In genomic region chr3:128617270-128617556, GRCh38 we compare ENCODE assay signal across 8 cellular contexts. TPM values are rescaled to one million over a fixed set of nuclear protein-coding genes. Genes with fewer than 3 reads are reported as not detected.
DNase-seq lines count a peak whose midpoint lies in the region; ATAC-seq, FAIRE-seq and TF ChIP-seq lines count a peak whose summit lies in the region.

No MANE protein-coding gene starts in this region.

- H3K4me2 ChIP-seq in astrocyte (ENCODE audit: low read length): peak overlapping the region; percentile 91

- H3K79me2 ChIP-seq in astrocyte (ENCODE audit: insufficient read depth, low read length): peaks cover 60% of the 10 kb centered on the region

- TF ChIP-seq POLR2A in upper lobe of left lung (IDR thresholded peaks at IDR 0.05): no peak

- H3K4me3 Mint-ChIP-seq in activated naive CD4-positive, alpha-beta T cell treated with anti-CD3 and anti-CD28 coated beads, Interleukin-2, amount 10 ng/mL, durations not matched to agents 7 days and 5 days: peak overlapping the region; percentile 94
- H3K4me3 Mint-ChIP-seq in astrocyte (ENCODE audit: unreplicated experiment): no peak overlapping the region
- H3K4me3 Mint-ChIP-seq in memory B cell: peak overlapping the region; percentile 96

- peak overlapping the region; percentile 75 for H3K4me3 ChIP-seq in astrocyte (ENCODE audit: insufficient read depth, low read depth, low read length)
- H3K4me3 ChIP-seq in upper lobe of left lung: peak overlapping the region in 3 of 4 donors; percentile 56 to 97 (median 78)

- H3K27ac Mint-ChIP-seq in activated naive CD4-positive, alpha-beta T cell treated with anti-CD3 and anti-CD28 coated beads, Interleukin-2, amount 10 ng/mL, durations not matched to agents 7 days and 5 days: peak overlapping the region; percentile 90
- no peak overlapping the region for H3K27ac Mint-ChIP-seq in astrocyte (ENCODE audit: unreplicated experiment)
- H3K27ac Mint-ChIP-seq in memory B cell: peak overlapping the region; percentile 94

- H3K9me3 ChIP-seq in astrocyte (ENCODE audit: insufficient read depth, low read depth, low read length): no peaks in the 10 kb centered on the region
- H3K9me3 ChIP-seq in upper lobe of left lung: no peaks in the 10 kb centered on the region

- peak overlapping the region; percentile 57 for H2AFZ ChIP-seq in astrocyte (ENCODE audit: low read depth, low read length)

- H3K27ac ChIP-seq in astrocyte (ENCODE audit: low read depth, low read length): peak overlapping the region; percentile 71
- H3K27ac ChIP-seq in upper lobe of left lung: peak overlapping the region; percentile 61 to 96 (median 80)

- H3K27me3 Mint-ChIP-seq in activated naive CD4-positive, alpha-beta T cell treated with anti-CD3 and anti-CD28 coated beads, Interleukin-2, amount 10 ng/mL, durations not matched to agents 7 days and 5 days: no peaks in the 10 kb centered on the region
- H3K27me3 Mint-ChIP-seq in astrocyte (ENCODE audit: low read depth, unreplicated experiment): no peaks in the 10 kb centered on the region
- no peaks in the 10 kb centered on the region for H3K27me3 Mint-ChIP-seq in memory B cell

- peak; percentile 18 for ATAC-seq in memory B cell (ENCODE audit: low read depth)
- no peak for ATAC-seq in upper lobe of left lung (ENCODE audit: low FRiP score in 2 of 2)
- ATAC-seq in HG03097 (IDR thresholded peaks at IDR 0.05; ENCODE audit: low FRiP score, unreplicated experiment): no peak

- TF ChIP-seq CTCF in astrocyte (IDR thresholded peaks at IDR 0.05; ENCODE audit: insufficient read depth, low read depth, low read length) (no peak), upper lobe of left lung (IDR thresholded peaks at IDR 0.05) (no peak)

- peaks cover 39% of the 10 kb centered on the region for H3K36me3 Mint-ChIP-seq in activated naive CD4-positive, alpha-beta T cell treated with anti-CD3 and anti-CD28 coated beads, Interleukin-2, amount 10 ng/mL, durations not matched to agents 7 days and 5 days
- H3K36me3 Mint-ChIP-seq in astrocyte (ENCODE audit: low read depth, unreplicated experiment) (peaks cover 14% of the 10 kb centered on the region), memory B cell (peaks cover 11% of the 10 kb centered on the region)

- FAIRE-seq in astrocyte (lab: Jason Lieb, UNC): no peak

- in situ Hi-C loops in ACHN (cut with HindIII; ENCODE audit: low pct_ligation_motif_present, low pct_unique_long_range_greater_than_20kb, low sequenced_read_pairs): no loop called here

- H3K4me1 ChIP-seq in astrocyte (ENCODE audit: insufficient read depth, low read length): peaks cover 29% of the 10 kb centered on the region
- H3K4me1 ChIP-seq in upper lobe of left lung: peaks cover 33 to 44% (median 34%) of the 10 kb centered on the region in 4 donors

- peak overlapping the region; percentile 85 for H3K9ac ChIP-seq in astrocyte (ENCODE audit: low read length)

- peaks cover 21% of the 10 kb centered on the region for H3K36me3 ChIP-seq in astrocyte (ENCODE audit: insufficient read depth, low read length)
- H3K36me3 ChIP-seq in upper lobe of left lung: peaks cover 13 to 36% (median 23%) of the 10 kb centered on the region in 4 donors

- DNase-seq in activated naive CD4-positive, alpha-beta T cell treated with anti-CD3 and anti-CD28 coated beads, Interleukin-2, amount 10 ng/mL, durations not matched to agents 7 days and 5 days: no peak
- no peak for DNase-seq in activated naive CD4-positive, alpha-beta T cell treated with anti-CD3 and anti-CD28 coated beads, Interleukin-2, amount 50 U/mL, for 16 hours
- DNase-seq in astrocyte (ENCODE audit: low read depth) (no peak), memory B cell (ENCODE audit: low spot score in 2 of 2) (no peak), upper lobe of left lung (no peak), NCI-H510A (lab: John Stamatoyannopoulos, UW) (no peak), ACHN (no peak)

- H3K27me3 ChIP-seq in astrocyte (ENCODE audit: insufficient read depth, low read length): no peaks in the 10 kb centered on the region
- no peaks in the 10 kb centered on the region for H3K27me3 ChIP-seq in upper lobe of left lung

- WGBS in upper lobe of left lung, 2 donors: 43 to 60% methylated on average over 2 to 9 of the region's 9 CpGs

- CTCF ChIA-PET in activated naive CD4-positive, alpha-beta T cell treated with anti-CD3 and anti-CD28 coated beads, Interleukin-2, amount 10 ng/mL, durations not matched to agents 7 days and 5 days (lab: Charles Lee): interaction anchor here (0.6 to 2.8 kb wide), 22 partner anchors 9 to 783 kb away, joined by 3 to 31 read pairs (median 4); partner anchors contain the start of gene RPN1

- H4K20me1 ChIP-seq in astrocyte (ENCODE audit: insufficient read depth, low read length): peaks cover 68% of the 10 kb centered on the region

- no peak for TF ChIP-seq EP300 in upper lobe of left lung (IDR thresholded peaks at IDR 0.05)

- H3K4me1 Mint-ChIP-seq in activated naive CD4-positive, alpha-beta T cell treated with anti-CD3 and anti-CD28 coated beads, Interleukin-2, amount 10 ng/mL, durations not matched to agents 7 days and 5 days: peaks cover 42% of the 10 kb centered on the region
- H3K4me1 Mint-ChIP-seq in astrocyte (ENCODE audit: low read depth, unreplicated experiment) (peaks cover 13% of the 10 kb centered on the region), memory B cell (peaks cover 19% of the 10 kb centered on the region)

- H3K9me3 Mint-ChIP-seq in activated naive CD4-positive, alpha-beta T cell treated with anti-CD3 and anti-CD28 coated beads, Interleukin-2, amount 10 ng/mL, durations not matched to agents 7 days and 5 days: no peaks in the 10 kb centered on the region
- H3K9me3 Mint-ChIP-seq in astrocyte (ENCODE audit: unreplicated experiment) (no peaks in the 10 kb centered on the region), memory B cell (no peaks in the 10 kb centered on the region)

RNA-seq across cellular contexts. Expression of gene RPN1, which starts 33.4 kb away (rescaled TPM):
- 283 and 317 TPM in 2 replicates for total RNA-seq in astrocyte
- total RNA-seq in upper lobe of left lung: 100 to 1,000 TPM in 5 of 6 donors, 10 to 100 TPM in 1; 81.7 to 321 (median 218) TPM
